1 cellular context compared by ENCODE assay signal in the genomic region with DNA sequence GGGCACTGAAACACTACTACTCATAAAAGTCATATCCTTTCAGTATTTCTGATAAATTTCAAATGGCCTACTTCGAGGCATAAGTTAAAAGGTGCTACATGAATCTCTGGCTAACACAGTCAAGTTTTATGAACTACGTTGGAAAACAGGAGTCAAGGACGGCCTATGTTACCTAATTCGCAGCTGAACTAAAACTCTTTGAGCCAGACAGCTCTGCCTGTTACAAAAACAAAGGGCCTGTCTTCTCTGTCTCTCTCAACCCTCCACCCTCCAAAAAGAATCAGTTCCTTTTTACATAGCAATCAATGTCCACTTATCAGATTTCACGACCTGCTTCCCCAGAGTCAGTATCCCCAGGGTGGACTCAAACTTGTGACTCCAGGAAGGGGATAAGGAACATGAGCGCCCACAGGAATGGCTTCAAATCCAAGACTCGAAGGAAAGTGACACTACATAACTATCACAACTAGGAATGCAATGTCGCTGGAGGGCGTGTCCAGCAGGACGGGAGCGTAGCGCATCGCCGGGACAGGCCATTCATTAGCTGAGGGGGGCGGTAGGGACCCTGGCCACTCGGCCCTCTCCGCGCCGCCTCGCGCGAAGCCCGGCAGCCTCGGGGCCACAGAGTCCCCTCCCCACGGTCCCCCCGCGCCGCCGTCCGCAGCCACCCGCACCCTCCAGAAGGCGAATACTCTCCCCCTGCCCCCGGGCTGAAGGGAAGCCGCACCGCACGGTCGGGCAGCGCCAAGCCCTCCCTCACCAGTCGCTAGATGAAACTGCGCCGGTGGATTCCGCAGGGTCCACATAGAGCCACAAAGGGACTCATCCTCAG.
TF ChIP-seq lines count a peak whose summit lies in the region.

No MANE protein-coding gene starts in this region.

TF ChIP-seq in HepG2, 621 proteins besides CTCF, POLR2A, EP300 and RAD21 (continued from another document and continues in another):
- TF ChIP-seq SRSF1 (optimal IDR thresholded peaks at IDR 0.05; ENCODE audit: low read depth, low read length), result no peak
- no peak for TF ChIP-seq ZNF773 (CRISPR knock-in tag; IDR thresholded peaks at IDR 0.05; ENCODE audit: borderline replicate concordance)
- 0 out of 2 replicates have a peak, but pooled peaks have one; percentile 30 for TF ChIP-seq NCOA2 (CRISPR knock-in tag; IDR thresholded peaks at IDR 0.05)
- TF ChIP-seq TEAD3 (CRISPR knock-in tag; optimal IDR thresholded peaks at IDR 0.05; ENCODE audit: borderline replicate concordance), result peak; percentile 76
- no peak for TF ChIP-seq MTF1 (CRISPR knock-in tag; IDR thresholded peaks at IDR 0.05)
- no peak for TF ChIP-seq ZNF430 (CRISPR knock-in tag; IDR thresholded peaks at IDR 0.05)
- no peak for TF ChIP-seq ZNF337 (CRISPR knock-in tag; IDR thresholded peaks at IDR 0.05; ENCODE audit: borderline replicate concordance, low read depth)
- TF ChIP-seq SP140L (CRISPR knock-in tag; IDR thresholded peaks at IDR 0.05; ENCODE audit: borderline replicate concordance), result no peak; the same call in 1 of the 2 replicates
- 0 out of 4 replicates have a peak, but pooled peaks of 1 of the 2 experiments have one; percentile 26 for TF ChIP-seq KLF16 (CRISPR knock-in tag; IDR thresholded peaks at IDR 0.05)
- TF ChIP-seq ATF1 (CRISPR knock-in tag; IDR thresholded peaks at IDR 0.05), result no peak
- no peak for TF ChIP-seq NRL (CRISPR knock-in tag; IDR thresholded peaks at IDR 0.05; ENCODE audit: borderline replicate concordance)
- TF ChIP-seq ZNF674 (CRISPR knock-in tag; IDR thresholded peaks at IDR 0.05; ENCODE audit: low read depth), result 0 out of 2 replicates have a peak, but pooled peaks have one; percentile 14
- TF ChIP-seq MEIS1 (CRISPR knock-in tag; IDR thresholded peaks at IDR 0.05; ENCODE audit: borderline replicate concordance), result no peak; the same call in 1 of the 2 replicates
- TF ChIP-seq ZNF180 (CRISPR knock-in tag; IDR thresholded peaks at IDR 0.05; ENCODE audit: borderline replicate concordance, low read depth), result no peak
- peak; percentile 44; the same call in 1 of the 2 replicates for TF ChIP-seq ZC3H4 (CRISPR knock-in tag; IDR thresholded peaks at IDR 0.05; ENCODE audit: borderline replicate concordance)
- TF ChIP-seq, protein P1, sequence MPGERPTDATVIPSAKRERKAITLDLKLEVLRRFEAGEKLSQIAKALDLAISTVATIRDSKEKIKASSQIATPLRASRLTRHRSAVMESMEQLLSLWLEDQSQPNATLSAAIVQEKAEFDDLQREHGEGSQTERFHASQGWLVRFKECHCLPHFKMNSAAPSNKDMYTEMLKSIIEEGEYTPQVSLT (CRISPR knock-in tag; IDR thresholded peaks at IDR 0.05; ENCODE audit: borderline replicate concordance, low read depth), result no peak
- TF ChIP-seq, protein P2, sequence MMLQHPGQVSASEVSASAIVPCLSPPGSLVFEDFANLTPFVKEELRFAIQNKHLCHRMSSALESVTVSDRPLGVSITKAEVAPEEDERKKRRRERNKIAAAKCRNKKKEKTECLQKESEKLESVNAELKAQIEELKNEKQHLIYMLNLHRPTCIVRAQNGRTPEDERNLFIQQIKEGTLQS (CRISPR knock-in tag; IDR thresholded peaks at IDR 0.05), result no peak
- no peak for TF ChIP-seq MED1 (CRISPR knock-in tag; IDR thresholded peaks at IDR 0.05)
- TF ChIP-seq ZMYM2 (CRISPR knock-in tag; IDR thresholded peaks at IDR 0.05), result no peak
- peak; percentile 2; the same call in 1 of the 2 replicates for TF ChIP-seq NR2F2 (IDR thresholded peaks at IDR 0.05; ENCODE audit: borderline replicate concordance, low read depth)
- 0 out of 2 replicates have a peak, but pooled peaks have one; percentile 55 for TF ChIP-seq ZNF329 (CRISPR knock-in tag; IDR thresholded peaks at IDR 0.05; ENCODE audit: low read depth)
- TF ChIP-seq AKAP8 (CRISPR knock-in tag; IDR thresholded peaks at IDR 0.05), result no peak
- TF ChIP-seq SIN3A (IDR thresholded peaks at IDR 0.05; ENCODE audit: borderline replicate concordance, low read depth, low read length), result no peak
- TF ChIP-seq ZNF644 (CRISPR knock-in tag; IDR thresholded peaks at IDR 0.05; ENCODE audit: low read depth), result no peak
- no peak for TF ChIP-seq ZNF670 (CRISPR knock-in tag; IDR thresholded peaks at IDR 0.05; ENCODE audit: borderline replicate concordance)
- TF ChIP-seq ARNT (IDR thresholded peaks at IDR 0.05), result no peak
- TF ChIP-seq, protein P3, sequence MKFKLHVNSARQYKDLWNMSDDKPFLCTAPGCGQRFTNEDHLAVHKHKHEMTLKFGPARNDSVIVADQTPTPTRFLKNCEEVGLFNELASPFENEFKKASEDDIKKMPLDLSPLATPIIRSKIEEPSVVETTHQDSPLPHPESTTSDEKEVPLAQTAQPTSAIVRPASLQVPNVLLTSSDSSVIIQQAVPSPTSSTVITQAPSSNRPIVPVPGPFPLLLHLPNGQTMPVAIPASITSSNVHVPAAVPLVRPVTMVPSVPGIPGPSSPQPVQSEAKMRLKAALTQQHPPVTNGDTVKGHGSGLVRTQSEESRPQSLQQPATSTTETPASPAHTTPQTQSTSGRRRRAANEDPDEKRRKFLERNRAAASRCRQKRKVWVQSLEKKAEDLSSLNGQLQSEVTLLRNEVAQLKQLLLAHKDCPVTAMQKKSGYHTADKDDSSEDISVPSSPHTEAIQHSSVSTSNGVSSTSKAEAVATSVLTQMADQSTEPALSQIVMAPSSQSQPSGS (CRISPR knock-in tag; IDR thresholded peaks at IDR 0.05), result no peak
- TF ChIP-seq MYNN (CRISPR knock-in tag; IDR thresholded peaks at IDR 0.05; ENCODE audit: low read depth), result no peak
- TF ChIP-seq, protein P4, sequence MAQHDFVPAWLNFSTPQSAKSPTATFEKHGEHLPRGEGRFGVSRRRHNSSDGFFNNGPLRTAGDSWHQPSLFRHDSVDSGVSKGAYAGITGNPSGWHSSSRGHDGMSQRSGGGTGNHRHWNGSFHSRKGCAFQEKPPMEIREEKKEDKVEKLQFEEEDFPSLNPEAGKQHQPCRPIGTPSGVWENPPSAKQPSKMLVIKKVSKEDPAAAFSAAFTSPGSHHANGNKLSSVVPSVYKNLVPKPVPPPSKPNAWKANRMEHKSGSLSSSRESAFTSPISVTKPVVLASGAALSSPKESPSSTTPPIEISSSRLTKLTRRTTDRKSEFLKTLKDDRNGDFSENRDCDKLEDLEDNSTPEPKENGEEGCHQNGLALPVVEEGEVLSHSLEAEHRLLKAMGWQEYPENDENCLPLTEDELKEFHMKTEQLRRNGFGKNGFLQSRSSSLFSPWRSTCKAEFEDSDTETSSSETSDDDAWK (CRISPR knock-in tag; IDR thresholded peaks at IDR 0.05), result no peak
- TF ChIP-seq MXI1 (IDR thresholded peaks at IDR 0.05; ENCODE audit: borderline replicate concordance, low read depth, low read length), result peak; percentile 32; the same call in 1 of the 3 replicates
- TF ChIP-seq HMG20B (CRISPR knock-in tag; conservative IDR thresholded peaks at IDR 0.05), result no peak
- TF ChIP-seq ZMYM4 (CRISPR knock-in tag; IDR thresholded peaks at IDR 0.05), result peak; percentile 13; the same call in 1 of the 2 replicates
- TF ChIP-seq, protein P5, sequence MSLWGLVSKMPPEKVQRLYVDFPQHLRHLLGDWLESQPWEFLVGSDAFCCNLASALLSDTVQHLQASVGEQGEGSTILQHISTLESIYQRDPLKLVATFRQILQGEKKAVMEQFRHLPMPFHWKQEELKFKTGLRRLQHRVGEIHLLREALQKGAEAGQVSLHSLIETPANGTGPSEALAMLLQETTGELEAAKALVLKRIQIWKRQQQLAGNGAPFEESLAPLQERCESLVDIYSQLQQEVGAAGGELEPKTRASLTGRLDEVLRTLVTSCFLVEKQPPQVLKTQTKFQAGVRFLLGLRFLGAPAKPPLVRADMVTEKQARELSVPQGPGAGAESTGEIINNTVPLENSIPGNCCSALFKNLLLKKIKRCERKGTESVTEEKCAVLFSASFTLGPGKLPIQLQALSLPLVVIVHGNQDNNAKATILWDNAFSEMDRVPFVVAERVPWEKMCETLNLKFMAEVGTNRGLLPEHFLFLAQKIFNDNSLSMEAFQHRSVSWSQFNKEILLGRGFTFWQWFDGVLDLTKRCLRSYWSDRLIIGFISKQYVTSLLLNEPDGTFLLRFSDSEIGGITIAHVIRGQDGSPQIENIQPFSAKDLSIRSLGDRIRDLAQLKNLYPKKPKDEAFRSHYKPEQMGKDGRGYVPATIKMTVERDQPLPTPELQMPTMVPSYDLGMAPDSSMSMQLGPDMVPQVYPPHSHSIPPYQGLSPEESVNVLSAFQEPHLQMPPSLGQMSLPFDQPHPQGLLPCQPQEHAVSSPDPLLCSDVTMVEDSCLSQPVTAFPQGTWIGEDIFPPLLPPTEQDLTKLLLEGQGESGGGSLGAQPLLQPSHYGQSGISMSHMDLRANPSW (CRISPR knock-in tag; IDR thresholded peaks at IDR 0.05; ENCODE audit: borderline replicate concordance), result no peak
- TF ChIP-seq, protein P6, sequence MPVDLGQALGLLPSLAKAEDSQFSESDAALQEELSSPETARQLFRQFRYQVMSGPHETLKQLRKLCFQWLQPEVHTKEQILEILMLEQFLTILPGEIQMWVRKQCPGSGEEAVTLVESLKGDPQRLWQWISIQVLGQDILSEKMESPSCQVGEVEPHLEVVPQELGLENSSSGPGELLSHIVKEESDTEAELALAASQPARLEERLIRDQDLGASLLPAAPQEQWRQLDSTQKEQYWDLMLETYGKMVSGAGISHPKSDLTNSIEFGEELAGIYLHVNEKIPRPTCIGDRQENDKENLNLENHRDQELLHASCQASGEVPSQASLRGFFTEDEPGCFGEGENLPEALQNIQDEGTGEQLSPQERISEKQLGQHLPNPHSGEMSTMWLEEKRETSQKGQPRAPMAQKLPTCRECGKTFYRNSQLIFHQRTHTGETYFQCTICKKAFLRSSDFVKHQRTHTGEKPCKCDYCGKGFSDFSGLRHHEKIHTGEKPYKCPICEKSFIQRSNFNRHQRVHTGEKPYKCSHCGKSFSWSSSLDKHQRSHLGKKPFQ (CRISPR knock-in tag; IDR thresholded peaks at IDR 0.05; ENCODE audit: insufficient replicate concordance), result no peak
- TF ChIP-seq TCF7 (IDR thresholded peaks at IDR 0.05; ENCODE audit: low read depth), result no peak
- no peak for TF ChIP-seq NFATC3 (CRISPR knock-in tag; IDR thresholded peaks at IDR 0.05)
- TF ChIP-seq, protein P7, sequence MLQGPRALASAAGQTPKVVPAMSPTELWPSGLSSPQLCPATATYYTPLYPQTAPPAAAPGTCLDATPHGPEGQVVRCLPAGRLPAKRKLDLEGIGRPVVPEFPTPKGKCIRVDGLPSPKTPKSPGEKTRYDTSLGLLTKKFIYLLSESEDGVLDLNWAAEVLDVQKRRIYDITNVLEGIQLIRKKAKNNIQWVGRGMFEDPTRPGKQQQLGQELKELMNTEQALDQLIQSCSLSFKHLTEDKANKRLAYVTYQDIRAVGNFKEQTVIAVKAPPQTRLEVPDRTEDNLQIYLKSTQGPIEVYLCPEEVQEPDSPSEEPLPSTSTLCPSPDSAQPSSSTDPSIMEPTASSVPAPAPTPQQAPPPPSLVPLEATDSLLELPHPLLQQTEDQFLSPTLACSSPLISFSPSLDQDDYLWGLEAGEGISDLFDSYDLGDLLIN (CRISPR knock-in tag; IDR thresholded peaks at IDR 0.05; ENCODE audit: borderline replicate concordance), result 0 out of 2 replicates have a peak, but pooled peaks have one; percentile 52
- TF ChIP-seq, protein P8, sequence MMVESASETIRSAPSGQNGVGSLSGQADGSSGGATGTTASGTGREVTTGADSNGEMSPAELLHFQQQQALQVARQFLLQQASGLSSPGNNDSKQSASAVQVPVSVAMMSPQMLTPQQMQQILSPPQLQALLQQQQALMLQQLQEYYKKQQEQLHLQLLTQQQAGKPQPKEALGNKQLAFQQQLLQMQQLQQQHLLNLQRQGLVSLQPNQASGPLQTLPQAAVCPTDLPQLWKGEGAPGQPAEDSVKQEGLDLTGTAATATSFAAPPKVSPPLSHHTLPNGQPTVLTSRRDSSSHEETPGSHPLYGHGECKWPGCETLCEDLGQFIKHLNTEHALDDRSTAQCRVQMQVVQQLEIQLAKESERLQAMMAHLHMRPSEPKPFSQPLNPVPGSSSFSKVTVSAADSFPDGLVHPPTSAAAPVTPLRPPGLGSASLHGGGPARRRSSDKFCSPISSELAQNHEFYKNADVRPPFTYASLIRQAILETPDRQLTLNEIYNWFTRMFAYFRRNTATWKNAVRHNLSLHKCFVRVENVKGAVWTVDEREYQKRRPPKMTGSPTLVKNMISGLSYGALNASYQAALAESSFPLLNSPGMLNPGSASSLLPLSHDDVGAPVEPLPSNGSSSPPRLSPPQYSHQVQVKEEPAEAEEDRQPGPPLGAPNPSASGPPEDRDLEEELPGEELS (CRISPR knock-in tag; IDR thresholded peaks at IDR 0.05), result no peak
- no peak for TF ChIP-seq ZNF775 (CRISPR knock-in tag; IDR thresholded peaks at IDR 0.05; ENCODE audit: borderline replicate concordance)
- TF ChIP-seq CENPX (CRISPR knock-in tag; IDR thresholded peaks at IDR 0.05), result no peak
- no peak for TF ChIP-seq ISL2 (CRISPR knock-in tag; IDR thresholded peaks at IDR 0.05)
- TF ChIP-seq SAP130 (CRISPR knock-in tag; IDR thresholded peaks at IDR 0.05; ENCODE audit: low read depth), result peak; percentile 54; the same call in 1 of the 2 replicates
- 0 out of 2 replicates have a peak, but pooled peaks have one; percentile 8 for TF ChIP-seq ZNF331 (CRISPR knock-in tag; IDR thresholded peaks at IDR 0.05)
- peak; percentile 64 for TF ChIP-seq KDM5A (IDR thresholded peaks at IDR 0.05; ENCODE audit: borderline replicate concordance, low read length)
- TF ChIP-seq SYNCRIP (IDR thresholded peaks at IDR 0.05; ENCODE audit: insufficient read depth, low read depth, low read length), result no peak
- TF ChIP-seq, protein P9, sequence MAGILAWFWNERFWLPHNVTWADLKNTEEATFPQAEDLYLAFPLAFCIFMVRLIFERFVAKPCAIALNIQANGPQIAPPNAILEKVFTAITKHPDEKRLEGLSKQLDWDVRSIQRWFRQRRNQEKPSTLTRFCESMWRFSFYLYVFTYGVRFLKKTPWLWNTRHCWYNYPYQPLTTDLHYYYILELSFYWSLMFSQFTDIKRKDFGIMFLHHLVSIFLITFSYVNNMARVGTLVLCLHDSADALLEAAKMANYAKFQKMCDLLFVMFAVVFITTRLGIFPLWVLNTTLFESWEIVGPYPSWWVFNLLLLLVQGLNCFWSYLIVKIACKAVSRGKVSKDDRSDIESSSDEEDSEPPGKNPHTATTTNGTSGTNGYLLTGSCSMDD (CRISPR knock-in tag; IDR thresholded peaks at IDR 0.05), result no peak
- peak; percentile 24; the same call in 1 of the 2 replicates for TF ChIP-seq SRY (CRISPR knock-in tag; IDR thresholded peaks at IDR 0.05)
- TF ChIP-seq, protein P10, sequence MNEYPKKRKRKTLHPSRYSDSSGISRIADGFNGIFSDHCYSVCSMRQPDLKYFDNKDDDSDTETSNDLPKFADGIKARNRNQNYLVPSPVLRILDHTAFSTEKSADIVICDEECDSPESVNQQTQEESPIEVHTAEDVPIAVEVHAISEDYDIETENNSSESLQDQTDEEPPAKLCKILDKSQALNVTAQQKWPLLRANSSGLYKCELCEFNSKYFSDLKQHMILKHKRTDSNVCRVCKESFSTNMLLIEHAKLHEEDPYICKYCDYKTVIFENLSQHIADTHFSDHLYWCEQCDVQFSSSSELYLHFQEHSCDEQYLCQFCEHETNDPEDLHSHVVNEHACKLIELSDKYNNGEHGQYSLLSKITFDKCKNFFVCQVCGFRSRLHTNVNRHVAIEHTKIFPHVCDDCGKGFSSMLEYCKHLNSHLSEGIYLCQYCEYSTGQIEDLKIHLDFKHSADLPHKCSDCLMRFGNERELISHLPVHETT (CRISPR knock-in tag; conservative IDR thresholded peaks at IDR 0.05), result no peak
- TF ChIP-seq ONECUT2 (CRISPR knock-in tag; IDR thresholded peaks at IDR 0.05), result no peak
- TF ChIP-seq ZNF446 (CRISPR knock-in tag; IDR thresholded peaks at IDR 0.05), result peak; percentile 89; the same call in 1 of the 2 replicates
- TF ChIP-seq JUNB (CRISPR knock-in tag; IDR thresholded peaks at IDR 0.05; ENCODE audit: borderline replicate concordance), result no peak
- no peak for TF ChIP-seq EEA1 (CRISPR knock-in tag; IDR thresholded peaks at IDR 0.05; ENCODE audit: borderline replicate concordance)
